11 cellular contexts compared by ENCODE assay signal in the genomic region with DNA sequence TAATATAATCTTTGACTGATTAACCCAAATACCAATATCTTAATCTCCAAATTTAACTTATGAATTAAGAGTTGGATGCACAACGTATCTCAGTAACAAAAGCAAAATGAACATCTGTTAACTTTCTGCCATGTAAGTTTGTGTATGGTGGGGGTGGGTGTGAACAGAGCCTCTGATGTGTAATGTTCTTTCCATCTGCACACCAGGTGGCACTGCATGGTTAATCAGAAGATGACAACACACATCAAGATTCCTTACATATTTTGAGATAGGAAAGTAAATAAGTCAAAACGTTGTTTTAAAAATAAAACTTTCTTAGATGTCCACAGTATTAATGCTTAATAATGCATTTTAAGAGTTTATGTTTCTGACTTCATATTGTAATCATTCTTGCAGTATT.
DNase-seq lines count a peak whose midpoint lies in the region; ATAC-seq and TF ChIP-seq lines count a peak whose summit lies in the region.
"Had no signal": no experiment of that assay in that cellular context is flagged by ENCODE, and none has a peak within 500 bp of the region (broad histone marks: within the 10 kb centered on the region; RNA-seq: fewer than 3 reads in every experiment).

No MANE protein-coding gene starts in this region.

- H3K4me1 ChIP-seq in left lung (no peaks in the 10 kb centered on the region), ascending aorta (no peaks in the 10 kb centered on the region)
- H3K4me1 ChIP-seq: gastroesophageal sphincter, psoas muscle had no signal

- H3K36me3 ChIP-seq in left lung = peaks cover 0 to 14% of the 10 kb centered on the region in 2 donors
- no peaks in the 10 kb centered on the region for H3K36me3 ChIP-seq in ascending aorta

- intact Hi-C loops in left lung (cut with DNase I) = no loop called here
- intact Hi-C loops in ascending aorta (cut with DNase I) = no loop called here
- intact Hi-C loops in posterior vena cava (cut with DNase I) = no loop called here

- H3K27ac ChIP-seq in VCaP = no peak overlapping the region
- no peak overlapping the region for H3K27ac ChIP-seq in left lung
- no peak overlapping the region for H3K27ac ChIP-seq in ascending aorta
- H3K27ac ChIP-seq: gastroesophageal sphincter, psoas muscle had no signal

- ATAC-seq in left lung = peak; percentile 61
- ATAC-seq in GM21723 (IDR thresholded peaks at IDR 0.05; ENCODE audit: unreplicated experiment) = no peak
- ATAC-seq: gastroesophageal sphincter, psoas muscle had no signal

- no peak overlapping the region for H3K4me3 ChIP-seq in Jurkat, Clone E6-1 (ENCODE audit: low read length)
- no peak overlapping the region for H3K4me3 ChIP-seq in left lung
- no peak overlapping the region for H3K4me3 ChIP-seq in ascending aorta
- H3K4me3 ChIP-seq: gastroesophageal sphincter, psoas muscle had no signal

- TF ChIP-seq CTCF in VCaP (conservative IDR thresholded peaks at IDR 0.05) (peak; percentile 72), left lung (IDR thresholded peaks at IDR 0.05) (no peak), ascending aorta (IDR thresholded peaks at IDR 0.05) (no peak)

- DNase-seq in Daoy (ENCODE audit: low read depth) = peak; percentile 31
- DNase-seq in Jurkat, Clone E6-1 (ENCODE audit: low read depth, low spot score) = peak; percentile 49
- DNase-seq in left lung = no peak
- no peak for DNase-seq in ascending aorta (ENCODE audit: low spot score in 2 of 2)
- no peak for DNase-seq in activated CD8-positive, alpha-beta memory T cell treated with anti-CD3 and anti-CD28 coated beads, Interleukin-2, amount 50 U/mL, for 48 hours
- no peak for DNase-seq in posterior vena cava (ENCODE audit: low spot score)
- DNase-seq: psoas muscle, SIG-M5 had no signal

- H3K9me3 ChIP-seq in left lung (peaks cover 0 to 3% of the 10 kb centered on the region in 2 donors), ascending aorta (no peaks in the 10 kb centered on the region)
- H3K9me3 ChIP-seq: psoas muscle had no signal

- no peaks in the 10 kb centered on the region for H3K27me3 ChIP-seq in left lung
- no peaks in the 10 kb centered on the region for H3K27me3 ChIP-seq in ascending aorta
- H3K27me3 ChIP-seq: gastroesophageal sphincter had no signal

Comparison
In these comparisons a context has a peak if more than half of its experiments do, and no peak if none do; other contexts are left out.
1. DNase-seq: peak in Daoy (single experiment) and Jurkat, Clone E6-1 (single experiment); none in left lung (0 of 2), ascending aorta (0 of 2), activated CD8-positive, alpha-beta memory T cell treated with anti-CD3 and anti-CD28 coated beads, Interleukin-2, amount 50 U/mL, for 48 hours (single experiment) and posterior vena cava (single experiment).